Comparison of ENCODE assay signal across 32 cellular contexts in genomic region chr2:7771781-7772180, GRCh38.
"Had no signal": no experiment of that assay in that cellular context is flagged by ENCODE, and none has a peak within 500 bp of the region (broad histone marks: within the 10 kb centered on the region; RNA-seq: fewer than 3 reads in every experiment).

No MANE protein-coding gene starts in this region.

- H3K9me3 ChIP-seq: esophagus muscularis mucosa, heart left ventricle, psoas muscle, sigmoid colon, thoracic aorta had no signal

- H3K79me2 ChIP-seq: parathyroid adenoma had no signal

- H3K27ac Mint-ChIP-seq: activated CD4-positive, alpha-beta T cell treated with anti-CD3 and anti-CD28 coated beads for 36 hours; activated naive CD4-positive, alpha-beta T cell treated with anti-CD3 and anti-CD28 coated beads, Interleukin-2, amount 50 U/mL, for 24 hours; activated naive CD8-positive, alpha-beta T cell treated with anti-CD3 and anti-CD28 coated beads, Interleukin-2, amount 50 U/mL, for 24 hours; endodermal cell; memory B cell; naive thymus-derived CD4-positive, alpha-beta T cell; neural progenitor cell; stimulated activated effector memory CD8-positive, alpha-beta T cell treated with anti-CD3 and anti-CD28 coated beads, Interleukin-12 subunit alpha, Interleukin-12 subunit beta, amount 100 ng/mL, for 72 hours; stimulated activated naive CD8-positive, alpha-beta T cell treated with anti-CD3 and anti-CD28 coated beads, Interleukin-15, Interleukin-2, amounts not matched to agents 100 ng/mL and 50 ng/mL, for 24 hours; T-helper 2 cell treated with Interferon-gamma antibody and Interleukin-4, amounts not matched to agents 5 μg/mL and 100 μg/mL, for 36 hours had no signal

- DNase-seq: activated CD4-positive, alpha-beta T cell treated with anti-CD3 and anti-CD28 coated beads for 36 hours; activated CD4-positive, alpha-beta T cell treated with anti-CD3 and anti-CD28 coated beads, Interleukin-2, amount 50 U/mL, for 48 hours; activated CD4-positive, CD25-positive, alpha-beta regulatory T cell; activated CD8-positive, alpha-beta memory T cell treated with anti-CD3 and anti-CD28 coated beads for 24 hours; activated gamma-delta T cell treated with Interleukin-2 at 50 U/mL for 16 hours; activated naive CD8-positive, alpha-beta T cell treated with anti-CD3 and anti-CD28 coated beads, Interleukin-2, amount 50 U/mL, for 24 hours; amygdala; central memory CD4-positive, alpha-beta T cell; endodermal cell; foreskin keratinocyte; heart left ventricle; hypothalamus; immature natural killer cell; kidney; left colon; midbrain; naive thymus-derived CD4-positive, alpha-beta T cell; occipital lobe; psoas muscle; sigmoid colon; small intestine; stimulated activated CD4-positive, alpha-beta T cell treated with anti-CD3 and anti-CD28 coated beads, Interleukin-4, amount 100 ng/mL, for 24 hours; trophoblast cell had no signal

- H3K4me3 Mint-ChIP-seq: activated CD4-positive, alpha-beta T cell treated with anti-CD3 and anti-CD28 coated beads for 36 hours; activated naive CD4-positive, alpha-beta T cell treated with anti-CD3 and anti-CD28 coated beads, Interleukin-2, amount 50 U/mL, for 24 hours; activated naive CD8-positive, alpha-beta T cell treated with anti-CD3 and anti-CD28 coated beads, Interleukin-2, amount 50 U/mL, for 24 hours; endodermal cell; immature natural killer cell; memory B cell; naive thymus-derived CD4-positive, alpha-beta T cell; neural progenitor cell; stimulated activated effector memory CD8-positive, alpha-beta T cell treated with anti-CD3 and anti-CD28 coated beads, Interleukin-12 subunit alpha, Interleukin-12 subunit beta, amount 100 ng/mL, for 72 hours; stimulated activated naive CD8-positive, alpha-beta T cell treated with anti-CD3 and anti-CD28 coated beads, Interleukin-15, Interleukin-2, amounts not matched to agents 100 ng/mL and 50 ng/mL, for 24 hours; T-helper 2 cell treated with Interferon-gamma antibody and Interleukin-4, amounts not matched to agents 5 μg/mL and 100 μg/mL, for 36 hours had no signal

- H3K9ac ChIP-seq: neural progenitor cell, parathyroid adenoma had no signal

- H3K9me3 Mint-ChIP-seq: activated naive CD4-positive, alpha-beta T cell treated with anti-CD3 and anti-CD28 coated beads, Interleukin-2, amount 50 U/mL, for 24 hours; endodermal cell; immature natural killer cell; memory B cell; neural progenitor cell had no signal

- H3K27me3 ChIP-seq: esophagus muscularis mucosa, foreskin keratinocyte, heart left ventricle, neural progenitor cell, sigmoid colon had no signal

- ATAC-seq: activated CD4-positive, alpha-beta T cell treated with anti-CD3 and anti-CD28 coated beads for 36 hours; activated naive CD8-positive, alpha-beta T cell treated with anti-CD3 and anti-CD28 coated beads, Interleukin-2, amount 50 U/mL, for 24 hours; foreskin keratinocyte; heart left ventricle; left colon; naive thymus-derived CD4-positive, alpha-beta T cell; psoas muscle; stimulated activated effector memory CD8-positive, alpha-beta T cell treated with anti-CD3 and anti-CD28 coated beads, Interleukin-12 subunit alpha, Interleukin-12 subunit beta, amount 100 ng/mL, for 72 hours had no signal

- H3K27ac ChIP-seq: esophagus muscularis mucosa, heart left ventricle, neural progenitor cell, parathyroid adenoma, psoas muscle, sigmoid colon, thoracic aorta had no signal

- H2AFZ ChIP-seq: neural progenitor cell, parathyroid adenoma had no signal

- H3K4me3 ChIP-seq: esophagus muscularis mucosa, heart left ventricle, neural progenitor cell, psoas muscle, sigmoid colon, thoracic aorta had no signal

- H3K4me2 ChIP-seq: neural progenitor cell had no signal

- H3K27me3 Mint-ChIP-seq: activated naive CD4-positive, alpha-beta T cell treated with anti-CD3 and anti-CD28 coated beads, Interleukin-2, amount 50 U/mL, for 24 hours; activated naive CD8-positive, alpha-beta T cell treated with anti-CD3 and anti-CD28 coated beads, Interleukin-2, amount 50 U/mL, for 24 hours; naive thymus-derived CD4-positive, alpha-beta T cell; stimulated activated naive CD8-positive, alpha-beta T cell treated with anti-CD3 and anti-CD28 coated beads, Interleukin-15, Interleukin-2, amounts not matched to agents 100 ng/mL and 50 ng/mL, for 24 hours had no signal

- H3K36me3 ChIP-seq: esophagus muscularis mucosa, heart left ventricle, neural progenitor cell, sigmoid colon, thoracic aorta had no signal

- H3K4me1 ChIP-seq: neural progenitor cell, parathyroid adenoma, psoas muscle had no signal

- H3K36me3 Mint-ChIP-seq: immature natural killer cell, memory B cell, neural progenitor cell had no signal
